ENCODE assay signal across 11 cellular contexts in the genomic region with DNA sequence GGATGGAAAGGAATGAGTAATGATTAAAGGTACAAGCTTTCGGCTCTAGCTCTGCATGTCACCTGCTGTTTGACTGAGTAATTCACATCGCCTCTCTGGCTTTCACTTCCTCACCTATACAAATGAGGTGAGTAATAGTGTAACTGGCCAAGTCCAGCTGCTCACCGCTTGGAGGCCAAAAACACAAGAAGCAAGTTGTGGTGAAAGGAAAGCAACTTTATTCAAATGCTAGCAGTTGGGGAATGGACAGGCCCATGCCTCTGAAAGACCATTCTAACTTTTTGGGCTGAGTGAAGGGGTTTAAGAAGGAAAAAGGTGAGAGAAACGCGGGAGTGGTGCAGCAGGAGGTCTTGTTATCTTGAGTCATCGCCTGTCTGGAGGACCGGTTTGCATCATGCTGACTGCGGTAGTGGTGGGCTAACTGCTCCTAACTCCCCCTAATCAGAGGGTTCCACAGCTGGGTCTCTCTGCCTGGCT. TPM values are rescaled to one million over a fixed set of nuclear protein-coding genes. Genes with fewer than 3 reads are reported as not detected.
A peak's percentile ranks its signal among the peaks of the same experiment; 100 is the strongest.
DNase-seq lines count a peak whose midpoint lies in the region; ATAC-seq, FAIRE-seq and TF ChIP-seq lines count a peak whose summit lies in the region.
"Had no signal": no experiment of that assay in that cellular context is flagged by ENCODE, and none has a peak within 500 bp of the region (broad histone marks: within the 10 kb centered on the region; RNA-seq: fewer than 3 reads in every experiment).

No MANE protein-coding gene starts in this region.

- CTCF ChIA-PET in GM12878 (lab: Yijun Ruan, JAX) = interaction anchor here (0.8 to 5.1 kb wide), 13 partner anchors 9 to 122 kb away, joined by 3 to 30 read pairs (median 4); a partner anchor contains a TSS

- H3K9ac ChIP-seq in GM12878 (ENCODE audit: control insufficient read depth, insufficient read depth, low read length) = peak overlapping the region; percentile 47; the same call in 1 of the 2 replicates

- TF ChIP-seq EP300 in GM12878 (IDR thresholded peaks at IDR 0.05; ENCODE audit: borderline replicate concordance in 1 of 2, control insufficient read depth in 1 of 2, low read depth in 2 of 2, low read length in 2 of 2) = peak; percentile 96 to 100

- in situ Hi-C loops in GM12878 (cut with MboI) = no loop called here

- no peaks in the 10 kb centered on the region for H3K79me2 ChIP-seq in GM12878 (ENCODE audit: control insufficient read depth, insufficient read depth, low read length)

- intact Hi-C loops in GM12878 (cut with micrococcal nuclease; ENCODE audit: unreplicated experiment) = loop anchor here (1.0 to 2.0 kb wide), 2 partner anchors 28 to 49 kb away; no protein-coding TSS in a partner anchor
- intact Hi-C loops in tibial artery (cut with DNase I; ENCODE audit: low total_unique reads) = no loop called here

- H3K4me1 ChIP-seq in GM12878 (ENCODE audit: control insufficient read depth, insufficient read depth, low read length) (peaks cover 32% of the 10 kb centered on the region), tibial artery (no peaks in the 10 kb centered on the region)

- no peaks in the 10 kb centered on the region for H3K27me3 ChIP-seq in GM12878 (replicated peaks in 1 of 2; ENCODE audit: control insufficient read depth in 2 of 2, insufficient read depth in 2 of 2, low read length in 1 of 2)
- H3K27me3 ChIP-seq in tibial artery = peaks cover 0 to 13% of the 10 kb centered on the region in 2 donors

- TF ChIP-seq RAD21 in GM12878 (IDR thresholded peaks at IDR 0.05; ENCODE audit: insufficient read depth, low read depth, low read length) = peak; percentile 28; the same call in 1 of the 2 replicates

- H3K27ac ChIP-seq in GM12878 (ENCODE audit: control insufficient read depth, insufficient read depth) (peak overlapping the region; percentile 81), tibial artery (no peak overlapping the region)

- H4K20me1 ChIP-seq in GM12878 (ENCODE audit: control insufficient read depth, insufficient read depth) = no peaks in the 10 kb centered on the region

- TF ChIP-seq POLR2A in GM12878 (IDR thresholded peaks at IDR 0.05; ENCODE audit: low read depth, low read length) = 0 out of 2 replicates have a peak, but pooled peaks have one; percentile 22

- H3K4me2 ChIP-seq in GM12878 (ENCODE audit: control insufficient read depth, insufficient read depth) = peak overlapping the region; percentile 83

- WGBS in GM12878 (ENCODE audit: insufficient coverage, insufficient replicate concordance, low lambda C conversion rate, missing lambda C conversion rate) = 7% methylated on average over 8 of the region's 8 CpGs

- FAIRE-seq in GM12878 (lab: Jason Lieb, UNC) = peak; percentile 93
- FAIRE-seq: kidney had no signal

- BruUV-seq in GM12878 (replicated peaks; lab: Mats Ljungman, UMichigan) = no TSS peak

- H3K9me3 ChIP-seq in GM12878 (replicated peaks; ENCODE audit: control insufficient read depth, insufficient read depth, low read length) = no peaks in the 10 kb centered on the region; the same call in 2 of the 3 replicates
- H3K9me3 ChIP-seq in tibial artery = no peaks in the 10 kb centered on the region

- no peaks in the 10 kb centered on the region for H3K36me3 ChIP-seq in GM12878 (ENCODE audit: control insufficient read depth in 2 of 2, insufficient read depth in 2 of 2, low read length in 1 of 2)
- no peaks in the 10 kb centered on the region for H3K36me3 ChIP-seq in tibial artery

- RAD21 ChIA-PET in GM12878 (lab: Charles Lee; ENCODE audit: unreplicated experiment) = interaction anchor here (1.0 to 3.6 kb wide), 13 partner anchors 21 to 122 kb away, joined by 3 to 32 read pairs (median 6); a partner anchor contains a TSS

- peak; percentile 48 for TF ChIP-seq CTCF in GM12873 (IDR thresholded peaks at IDR 0.05; ENCODE audit: insufficient read depth, low read depth, low read length, missing control alignments)
- TF ChIP-seq CTCF in GM12878 (IDR thresholded peaks at IDR 0.05 in 2 of 3, conservative IDR thresholded peaks at IDR 0.05 in 1 of 3; ENCODE audit: control insufficient read depth in 2 of 3, extremely low read depth in 1 of 3, insufficient read depth in 1 of 3, low read depth in 3 of 3, low read length in 3 of 3) = peak; percentile 15 to 27 (median 25); a peak in 4 of 6 replicates
- TF ChIP-seq CTCF in tibial artery (IDR thresholded peaks at IDR 0.05) = no peak

- peak overlapping the region; percentile 52; the same call in 1 of the 2 replicates for H3K4me3 ChIP-seq in GM12878
- H3K4me3 ChIP-seq in tibial artery = no peak overlapping the region

- SMC1A ChIA-PET in GM12878 (lab: Charles Lee; ENCODE audit: uncharacterized antibody, unreplicated experiment) = interaction anchor here (0.7 to 4.6 kb wide), 22 partner anchors 9 to 141 kb away, joined by 3 to 31 read pairs (median 6); a partner anchor contains a TSS

- ATAC-seq in GM19438 (IDR thresholded peaks at IDR 0.05; ENCODE audit: low read depth, unreplicated experiment) = peak; percentile 97
- ATAC-seq in HG03097 (IDR thresholded peaks at IDR 0.05; ENCODE audit: low FRiP score, unreplicated experiment) = peak; percentile 94
- ATAC-seq in GM12878 = peak; percentile 90

- peak; percentile 91 for DNase-seq in GM12878 (ENCODE audit: low read depth, low spot score)
- no peak for DNase-seq in NCI-H2227 treated with DMSO at 0.1 percent for 48 hours (lab: John Stamatoyannopoulos, UW)
- no peak for DNase-seq in tibial artery
- DNase-seq in inferior parietal cortex (ENCODE audit: extremely low spot score) = no peak
- DNase-seq in DMS 273 treated with DMSO at 0.1 percent for 48 hours (lab: John Stamatoyannopoulos, UW) = no peak
- DNase-seq: kidney; stimulated activated CD4-positive, alpha-beta T cell treated with anti-CD3 and anti-CD28 coated beads, Interleukin-4, amount 100 ng/mL, for 24 hours had no signal

- H2AFZ ChIP-seq in GM12878 (ENCODE audit: control insufficient read depth, low read depth, low read length) = peak overlapping the region; percentile 58

- POLR2A ChIA-PET in GM12878 (lab: Charles Lee) = interaction anchor here (0.7 to 4.0 kb wide), 8 partner anchors 9 to 116 kb away, joined by 3 to 16 read pairs (median 6); a partner anchor contains a TSS

TF ChIP-seq in GM12878, 131 proteins besides CTCF, POLR2A, EP300 and RAD21 (continues in another document):
- TF ChIP-seq NRF1 (conservative IDR thresholded peaks at IDR 0.05; ENCODE audit: low read depth, low read length) = no peak
- no peak for TF ChIP-seq YBX1 (IDR thresholded peaks at IDR 0.05)
- no peak for TF ChIP-seq NR2C1 (IDR thresholded peaks at IDR 0.05)
- TF ChIP-seq ESRRA (IDR thresholded peaks at IDR 0.05; ENCODE audit: low read length) = no peak
- no peak for TF ChIP-seq CEBPB (IDR thresholded peaks at IDR 0.05; ENCODE audit: borderline replicate concordance in 1 of 2, low read depth in 2 of 2, low read length in 2 of 2)
- TF ChIP-seq NR2C2 (IDR thresholded peaks at IDR 0.05; ENCODE audit: borderline replicate concordance, control insufficient read depth, insufficient read length, low read depth) = no peak
- TF ChIP-seq STAT1 (conservative IDR thresholded peaks at IDR 0.05) = no peak
- TF ChIP-seq ZZZ3 (IDR thresholded peaks at IDR 0.05; ENCODE audit: control insufficient read depth, insufficient read length, low read depth) = no peak
- TF ChIP-seq HDAC2 (IDR thresholded peaks at IDR 0.05) = no peak

RNA-seq across cellular contexts. Expression of a gene that starts 45.7 kb away (rescaled TPM):
- 36.7 and 37.3 TPM in 2 replicates for total RNA-seq in GM12878 (2013; cell fraction: nucleolus; rRNA removed)
- total RNA-seq in GM12878 (2014; rRNA removed) (15.7 and 18.0 TPM in 2 replicates), GM12878 (2014; rRNA removed; fragmentation: Illumina TruSeq; extraction: Trizol) (40.3 and 41.5 TPM in 2 replicates), GM12878 (2021) (74.4 and 79.1 TPM in 2 replicates)
- 39.6 TPM for polyA plus RNA-seq in GM12878 (2011; ENCODE audit: low read depth)
- polyA plus RNA-seq in GM12878 (2011; rRNA removed) (48.6 and 52.2 TPM in 2 replicates), GM12878 (2014; fragmentation: Illumina TruSeq; extraction: Trizol) (62.4 and 69.2 TPM in 2 replicates), GM12878 (2014; fragmentation: Nextera tagmentation; extraction: Ambion mirVana) (10 to 100 TPM; 17.4 to 18.0 TPM), GM12878 (2014; rRNA removed) (28.9 and 29.6 TPM in 2 replicates), GM12878 (2016; fragmentation: Nextera tagmentation; extraction: Ambion mirVana) (10 to 100 TPM; 27.9 to 29.9 TPM)
- 33.2 and 51.6 TPM in 2 replicates for polyA plus RNA-seq in GM12878 (2011; cell fraction: cytosol; rRNA removed)
- 35.7 and 38.7 TPM in 2 replicates for polyA plus RNA-seq in GM12878 (2011; cell fraction: nucleus; rRNA removed)
- 51.1 and 54.3 TPM in 2 replicates for polyA plus RNA-seq in GM12878 (2012)
- polyA minus RNA-seq in GM12878 (2011; rRNA and poly(A)+ RNA removed) = 82.8 and 119 TPM in 2 replicates
- 32.7 and 34.7 TPM in 2 replicates for polyA minus RNA-seq in GM12878 (2011; cell fraction: cytosol; rRNA and poly(A)+ RNA removed)
- polyA minus RNA-seq in GM12878 (2011; cell fraction: nucleus; rRNA and poly(A)+ RNA removed) = 15.2 and 21.4 TPM in 2 replicates

RNA-seq across cellular contexts. Expression of a gene that starts 51.3 kb away (rescaled TPM):
- total RNA-seq in GM12878 (2013; cell fraction: nucleolus; rRNA removed) = not detected in 2 replicates
- total RNA-seq in GM12878 (2014; rRNA removed) (not detected in 2 replicates), GM12878 (2014; rRNA removed; fragmentation: Illumina TruSeq; extraction: Trizol) (not detected in 2 replicates), GM12878 (2021) (not detected in 2 replicates)
- polyA plus RNA-seq in GM12878 (2011; ENCODE audit: low read depth) = not detected
- polyA plus RNA-seq in GM12878 (2011; rRNA removed) (not detected in 2 replicates), GM12878 (2014; fragmentation: Illumina TruSeq; extraction: Trizol) (not detected in 2 replicates), GM12878 (2014; fragmentation: Nextera tagmentation; extraction: Ambion mirVana) (not detected), GM12878 (2014; rRNA removed) (not detected in 2 replicates), GM12878 (2016; fragmentation: Nextera tagmentation; extraction: Ambion mirVana) (not detected)
- polyA plus RNA-seq in GM12878 (2011; cell fraction: cytosol; rRNA removed) = not detected in 2 replicates
- polyA plus RNA-seq in GM12878 (2011; cell fraction: nucleus; rRNA removed) = not detected in 2 replicates
- polyA plus RNA-seq in GM12878 (2012) = not detected in 2 replicates
- polyA minus RNA-seq in GM12878 (2011; rRNA and poly(A)+ RNA removed) = not detected in 2 replicates
- polyA minus RNA-seq in GM12878 (2011; cell fraction: cytosol; rRNA and poly(A)+ RNA removed) = not detected in 2 replicates
- polyA minus RNA-seq in GM12878 (2011; cell fraction: nucleus; rRNA and poly(A)+ RNA removed) = not detected in 2 replicates
- total RNA-seq: kidney, RPMI7951 had no signal

Comparison
In these comparisons a context has a peak if more than half of its experiments do, and no peak if none do; other contexts are left out.
1. CTCF ChIP-seq: peak in GM12873 (single experiment) and GM12878 (3 of 3); none in tibial artery (0 of 2).
2. Peak in every context shown above with its lines, with median percentiles within 50 percentile points of each other: ATAC-seq.